10 cellular contexts compared by ENCODE assay signal in the genomic region with DNA sequence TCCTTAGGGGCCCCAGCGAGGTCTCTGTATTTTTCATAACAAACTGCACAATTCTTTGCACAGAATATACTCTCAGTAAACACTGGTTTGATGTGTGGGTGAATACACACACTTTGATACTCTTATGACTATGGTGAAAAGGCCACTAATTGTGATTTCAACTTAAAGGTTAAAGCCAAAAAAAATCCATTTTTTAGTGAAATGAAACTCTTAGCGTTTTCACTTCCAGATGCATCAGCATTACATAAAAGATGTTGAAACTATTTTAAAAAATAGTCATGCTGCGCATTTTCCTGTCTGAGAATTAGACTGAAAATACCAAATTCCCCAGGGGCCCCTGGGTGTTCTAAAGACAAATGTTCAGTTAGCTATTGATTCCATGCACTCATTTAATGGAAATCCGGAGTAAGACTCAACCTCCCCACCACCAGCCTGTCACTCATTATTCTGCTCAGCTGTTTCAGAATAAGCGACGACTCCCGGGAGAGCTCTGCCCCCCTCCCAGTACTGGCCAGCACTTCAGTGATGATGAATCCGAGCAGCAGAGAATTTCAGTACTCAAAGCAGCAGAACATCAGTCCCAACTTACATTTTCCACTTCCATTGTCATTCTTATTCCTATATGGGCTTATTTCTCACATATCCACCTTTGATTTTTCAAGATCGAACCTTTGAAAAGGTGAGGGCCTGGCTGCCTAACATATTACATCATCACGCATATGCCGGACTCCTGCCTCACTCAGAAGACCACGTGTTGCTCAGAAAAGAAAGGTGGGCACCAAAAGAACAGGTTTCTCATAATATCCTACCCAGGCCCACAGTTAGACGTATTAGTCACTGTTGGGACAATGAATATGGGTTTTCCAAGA.
DNase-seq lines count a peak whose midpoint lies in the region; ATAC-seq and TF ChIP-seq lines count a peak whose summit lies in the region.
"Had no signal": no experiment of that assay in that cellular context is flagged by ENCODE, and none has a peak within 500 bp of the region (broad histone marks: within the 10 kb centered on the region; RNA-seq: fewer than 3 reads in every experiment).

No MANE protein-coding gene starts in this region.

- CTCF ChIA-PET in activated B cell treated with CpG ODN at 0.5 μM for 24 hours (lab: Charles Lee): interaction anchor here (0.5 to 1.7 kb wide), 6 partner anchors 28 to 183 kb away, joined by 3 to 8 read pairs (median 3); a partner anchor contains a TSS
- CTCF ChIA-PET in RWPE1 (lab: Yijun Ruan, JAX): interaction anchor here (0.7 kb wide), 1 partner anchor 13 kb away, joined by 5 read pairs; no protein-coding TSS in a partner anchor

- peaks cover 3% of the 10 kb centered on the region for H3K36me3 Mint-ChIP-seq in activated B cell treated with CpG ODN at 0.5 μM for 24 hours (ENCODE audit: low read depth)
- H3K36me3 Mint-ChIP-seq in type B pancreatic cell: peaks cover 17% of the 10 kb centered on the region

- peak overlapping the region; percentile 72 for H3K4me3 Mint-ChIP-seq in activated B cell treated with CpG ODN at 0.5 μM for 24 hours
- H3K4me3 Mint-ChIP-seq in type B pancreatic cell: no peak overlapping the region

- peaks cover 55% of the 10 kb centered on the region for H3K4me1 Mint-ChIP-seq in activated B cell treated with CpG ODN at 0.5 μM for 24 hours
- peaks cover 9% of the 10 kb centered on the region for H3K4me1 Mint-ChIP-seq in type B pancreatic cell (ENCODE audit: unreplicated experiment)

- H3K27ac ChIP-seq in temporal lobe (ENCODE audit: low read depth, low read length): peak overlapping the region; percentile 4
- no peak overlapping the region for H3K27ac ChIP-seq in RWPE1

- POLR2A ChIA-PET in activated B cell treated with CpG ODN at 0.5 μM for 24 hours (lab: Charles Lee) (interaction anchor here (0.7 to 2.6 kb wide), 14 partner anchors 9 to 172 kb away, joined by 3 to 19 read pairs (median 4); a partner anchor contains a TSS), RWPE1 (lab: Yijun Ruan, JAX; ENCODE audit: low non-redundant PET) (no interaction called here)

- H3K27me3 Mint-ChIP-seq in activated B cell treated with CpG ODN at 0.5 μM for 24 hours: no peaks in the 10 kb centered on the region
- no peaks in the 10 kb centered on the region for H3K27me3 Mint-ChIP-seq in type B pancreatic cell

- DNase-seq in activated naive CD4-positive, alpha-beta T cell treated with Interleukin-2 at 50 U/mL for 16 hours: peak; percentile 55
- DNase-seq in activated naive CD4-positive, alpha-beta T cell (lab: John Stamatoyannopoulos, UW): no peak
- DNase-seq in activated B cell treated with CpG ODN at 0.5 μM for 24 hours (no peak), type B pancreatic cell (ENCODE audit: extremely low spot score, unreplicated experiment) (no peak), iPS-NIHi11 (ENCODE audit: low spot score) (no peak), RWPE1 (ENCODE audit: low spot score) (no peak)
- DNase-seq: DND-41, NCI-H2081 treated with DMSO at 0.1 percent for 48 hours had no signal

- H3K9me3 Mint-ChIP-seq in activated B cell treated with CpG ODN at 0.5 μM for 24 hours: peaks cover 5% of the 10 kb centered on the region
- peaks cover 6% of the 10 kb centered on the region for H3K9me3 Mint-ChIP-seq in type B pancreatic cell

- TF ChIP-seq CTCF in activated B cell treated with CpG ODN at 0.5 μM for 24 hours (IDR thresholded peaks at IDR 0.05) (no peak), type B pancreatic cell (conservative IDR thresholded peaks at IDR 0.05) (no peak), RWPE1 (conservative IDR thresholded peaks at IDR 0.05; ENCODE audit: low read depth) (no peak)

- intact Hi-C loops in activated B cell treated with CpG ODN at 0.5 μM for 24 hours (cut with micrococcal nuclease): loop anchor here (1.0 to 5.0 kb wide), 8 partner anchors 10 to 260 kb away; a partner anchor contains a TSS

- ATAC-seq in HG02884 (IDR thresholded peaks at IDR 0.05; ENCODE audit: unreplicated experiment) (peak; percentile 66), activated B cell treated with CpG ODN at 0.5 μM for 24 hours (ENCODE audit: low read depth) (peak; percentile 75)

- peak overlapping the region; percentile 83 for H3K27ac Mint-ChIP-seq in activated B cell treated with CpG ODN at 0.5 μM for 24 hours
- no peak overlapping the region for H3K27ac Mint-ChIP-seq in type B pancreatic cell
